Comparison of ENCODE assay signal across 8 cellular contexts in the genomic region with DNA sequence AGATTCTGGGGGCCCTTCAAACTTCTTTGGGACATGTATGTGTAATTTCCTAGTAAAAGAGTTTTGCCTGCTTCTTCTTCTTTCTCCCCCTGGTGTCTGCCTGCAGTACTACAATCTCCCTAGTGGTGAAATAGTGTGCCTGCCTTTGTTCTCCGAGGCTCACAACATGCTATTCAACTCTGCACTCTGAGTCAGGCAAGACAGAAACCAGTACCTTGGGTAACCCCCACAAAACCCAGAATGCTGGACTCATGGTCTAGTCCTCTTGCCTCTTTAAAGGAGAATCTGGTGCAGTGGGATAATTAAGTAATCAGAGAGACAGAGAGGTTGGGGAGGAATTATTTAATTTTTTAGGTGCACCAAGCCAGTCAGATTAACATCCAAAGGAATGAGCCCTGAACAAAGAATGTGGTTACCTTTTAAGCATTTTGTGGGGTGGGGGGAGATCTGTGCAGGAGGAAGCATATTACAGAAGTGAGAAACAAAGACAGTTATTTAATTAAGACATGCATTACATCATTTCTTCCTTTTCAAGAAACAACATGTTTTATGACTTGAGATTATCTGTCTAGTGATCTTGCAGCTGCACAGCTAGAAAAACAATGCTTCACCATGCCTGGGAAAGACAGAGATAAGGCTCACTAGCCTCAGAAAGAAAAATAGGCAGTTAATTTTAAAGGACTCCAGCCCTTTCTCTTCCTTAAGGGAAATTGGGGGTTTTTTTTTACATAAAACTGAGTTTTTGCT. TPM values are rescaled to one million over a fixed set of nuclear protein-coding genes. Genes with fewer than 3 reads are reported as not detected.
DNase-seq lines count a peak whose midpoint lies in the region; ATAC-seq and TF ChIP-seq lines count a peak whose summit lies in the region.

No MANE protein-coding gene starts in this region.

- no peaks in the 10 kb centered on the region for H3K79me2 ChIP-seq in smooth muscle cell (ENCODE audit: low read depth)

- ATAC-seq in GM21360 (IDR thresholded peaks at IDR 0.05; ENCODE audit: unreplicated experiment), result peak; percentile 91
- ATAC-seq in left ventricle myocardium superior, result peak; percentile 79

- no peaks in the 10 kb centered on the region for H3K4me1 Mint-ChIP-seq in activated naive CD4-positive, alpha-beta T cell treated with anti-CD3 and anti-CD28 coated beads, Interleukin-2, amount 10 ng/mL, durations not matched to agents 7 days and 5 days

- H3K36me3 ChIP-seq in SJSA1 (no peaks in the 10 kb centered on the region), smooth muscle cell (ENCODE audit: low read depth) (no peaks in the 10 kb centered on the region)

- no peak overlapping the region for H3K4me3 ChIP-seq in SJSA1
- H3K4me3 ChIP-seq in smooth muscle cell, result no peak overlapping the region

- 11% methylated on average over 1 of the region's 1 CpG for WGBS in smooth muscle cell (ENCODE audit: low lambda C conversion rate)

- CTCF ChIA-PET in activated naive CD4-positive, alpha-beta T cell treated with anti-CD3 and anti-CD28 coated beads, Interleukin-2, amount 10 ng/mL, durations not matched to agents 7 days and 5 days (lab: Charles Lee), result interaction anchor here (0.9 to 1.1 kb wide), 2 partner anchors 11 to 151 kb away, joined by 3 read pairs; partner anchors contain the start of gene MS4A6A

- H3K4me3 Mint-ChIP-seq in activated naive CD4-positive, alpha-beta T cell treated with anti-CD3 and anti-CD28 coated beads, Interleukin-2, amount 10 ng/mL, durations not matched to agents 7 days and 5 days, result no peak overlapping the region

- peaks cover 1% of the 10 kb centered on the region for H3K9me3 Mint-ChIP-seq in activated naive CD4-positive, alpha-beta T cell treated with anti-CD3 and anti-CD28 coated beads, Interleukin-2, amount 10 ng/mL, durations not matched to agents 7 days and 5 days

- H3K27me3 ChIP-seq in SJSA1 (replicated peaks) (peaks cover 7% of the 10 kb centered on the region; the same call in 1 of the 2 replicates), smooth muscle cell (ENCODE audit: low read depth) (no peaks in the 10 kb centered on the region)

- DNase-seq in DMS53 (lab: John Stamatoyannopoulos, UW) (peak; percentile 80), HT-29 (ENCODE audit: low spot score) (peak; percentile 84), SJSA1 (ENCODE audit: low read depth in 1 of 2, low spot score in 2 of 2) (peak; percentile 55 to 68), left ventricle myocardium superior (no peak), smooth muscle cell (lab: John Stamatoyannopoulos, UW; ENCODE audit: unreplicated experiment) (peak; percentile 3), NCI-H128 (lab: John Stamatoyannopoulos, UW; ENCODE audit: unreplicated experiment) (no peak)
- DNase-seq in activated naive CD4-positive, alpha-beta T cell treated with anti-CD3 and anti-CD28 coated beads, Interleukin-2, amount 10 ng/mL, durations not matched to agents 7 days and 5 days, result peak; percentile 68

- no peak overlapping the region for H3K4me2 ChIP-seq in smooth muscle cell

- intact Hi-C loops in left ventricle myocardium superior (cut with micrococcal nuclease), result no loop called here

- peaks cover 5% of the 10 kb centered on the region for H3K27me3 Mint-ChIP-seq in activated naive CD4-positive, alpha-beta T cell treated with anti-CD3 and anti-CD28 coated beads, Interleukin-2, amount 10 ng/mL, durations not matched to agents 7 days and 5 days

- H3K4me1 ChIP-seq in SJSA1 (replicated peaks) (no peaks in the 10 kb centered on the region), smooth muscle cell (ENCODE audit: low read depth) (no peaks in the 10 kb centered on the region)

- H3F3A ChIP-seq in smooth muscle cell (ENCODE audit: low read depth), result no peaks in the 10 kb centered on the region

- H3K27ac Mint-ChIP-seq in activated naive CD4-positive, alpha-beta T cell treated with anti-CD3 and anti-CD28 coated beads, Interleukin-2, amount 10 ng/mL, durations not matched to agents 7 days and 5 days, result no peak overlapping the region

- H2AFZ ChIP-seq in smooth muscle cell (ENCODE audit: low read depth), result no peak overlapping the region

- H3K27ac ChIP-seq in SJSA1, result no peak overlapping the region
- H3K27ac ChIP-seq in smooth muscle cell (ENCODE audit: low read depth), result peak overlapping the region; percentile 69

- H3K9ac ChIP-seq in smooth muscle cell (ENCODE audit: low read depth), result no peak overlapping the region

- H3K9me3 ChIP-seq in SJSA1 (replicated peaks) (no peaks in the 10 kb centered on the region), smooth muscle cell (replicated peaks; ENCODE audit: low read depth) (no peaks in the 10 kb centered on the region)

- H4K20me1 ChIP-seq in smooth muscle cell (ENCODE audit: low read depth), result no peaks in the 10 kb centered on the region

- peak; percentile 67 for TF ChIP-seq CTCF in smooth muscle cell (IDR thresholded peaks at IDR 0.05; ENCODE audit: borderline replicate concordance, insufficient read depth, poor library complexity, severe bottlenecking)

- H3K36me3 Mint-ChIP-seq in activated naive CD4-positive, alpha-beta T cell treated with anti-CD3 and anti-CD28 coated beads, Interleukin-2, amount 10 ng/mL, durations not matched to agents 7 days and 5 days, result no peaks in the 10 kb centered on the region

RNA-seq across cellular contexts. Expression of gene MS4A6A, which starts 11.0 kb away (rescaled TPM):
- total RNA-seq in HT-29 (2014; rRNA removed; shearing (Covaris generic)), result not detected in 2 replicates
- not detected in 2 replicates for total RNA-seq in SJSA1 (2014; rRNA removed; shearing (Covaris generic))
- total RNA-seq in left ventricle myocardium superior (49.3 TPM), smooth muscle cell (not detected in 2 replicates)
- polyA plus RNA-seq in smooth muscle cell, result not detected in 2 replicates

RNA-seq across cellular contexts. Expression of gene MS4A4E, which starts 49.1 kb away (rescaled TPM):
- total RNA-seq in HT-29 (2014; rRNA removed; shearing (Covaris generic)), result 0.43 TPM in 1 of 2 replicates, not detected in the other
- not detected in 2 replicates for total RNA-seq in SJSA1 (2014; rRNA removed; shearing (Covaris generic))
- total RNA-seq in left ventricle myocardium superior (0.79 TPM), smooth muscle cell (not detected in 2 replicates)
- 0.26 TPM in 1 of 2 replicates, not detected in the other for polyA plus RNA-seq in smooth muscle cell

Comparison
In these comparisons a context has a peak if more than half of its experiments do, and no peak if none do; other contexts are left out.
1. DNase-seq: peak in DMS53 (single experiment), HT-29 (single experiment), SJSA1 (2 of 2), activated naive CD4-positive, alpha-beta T cell treated with anti-CD3 and anti-CD28 coated beads, Interleukin-2, amount 10 ng/mL, durations not matched to agents 7 days and 5 days (single experiment) and smooth muscle cell (single experiment); none in left ventricle myocardium superior (single experiment) and NCI-H128 (single experiment).
2. RNA of gene MS4A6A, which starts 11.0 kb away (total RNA-seq): 49.3 TPM in left ventricle myocardium superior (single experiment); not detected in HT-29, not detected in SJSA1 and not detected in smooth muscle cell; every median in the first group is over 10 times any median in the second.